In genomic region chr15:41284425-41285177, GRCh38 we compare ENCODE assay signal across 8 cellular contexts. TPM values are rescaled to one million over a fixed set of nuclear protein-coding genes. Genes with fewer than 3 reads are reported as not detected.
DNase-seq lines count a peak whose midpoint lies in the region; ATAC-seq, FAIRE-seq and TF ChIP-seq lines count a peak whose summit lies in the region.

No MANE protein-coding gene starts in this region.

- ATAC-seq in GM21576 (IDR thresholded peaks at IDR 0.05; ENCODE audit: unreplicated experiment), result no peak

- intact Hi-C loops in endothelial cell of umbilical vein (cut with micrococcal nuclease), result loop anchor here (2.0 kb wide), 1 partner anchor 48 kb away; the partner anchor contains the start of genes NUSAP1 and OIP5

- peak overlapping the region; percentile 84 for H3K27ac ChIP-seq in 22Rv1
- peak overlapping the region; percentile 82 for H3K27ac ChIP-seq in SK-N-MC
- H3K27ac ChIP-seq in endothelial cell of umbilical vein (ENCODE audit: insufficient read depth, low read depth, low read length), result peak overlapping the region; percentile 44
- peak overlapping the region; percentile 98 for H3K27ac ChIP-seq in muscle layer of colon (ENCODE audit: low read depth, low read length)

- H3K9ac ChIP-seq in SK-N-MC (ENCODE audit: insufficient read length) (peak overlapping the region; percentile 99), endothelial cell of umbilical vein (replicated peaks; ENCODE audit: extremely low read depth, insufficient read depth, low read length) (peak overlapping the region; percentile 88), muscle layer of colon (ENCODE audit: low read length) (peak overlapping the region; percentile 89)

- peak; percentile 83 for FAIRE-seq in endothelial cell of umbilical vein (lab: Jason Lieb, UNC)

- TF ChIP-seq CTCF in 22Rv1 (IDR thresholded peaks at IDR 0.05), result no peak
- TF ChIP-seq CTCF in GM12864 (IDR thresholded peaks at IDR 0.05; ENCODE audit: low read depth, low read length, missing control alignments), result no peak
- no peak for TF ChIP-seq CTCF in endothelial cell of umbilical vein (IDR thresholded peaks at IDR 0.05; ENCODE audit: extremely low read depth in 1 of 2, insufficient read depth in 1 of 2, low read depth in 1 of 2, low read length in 2 of 2)

- BruUV-seq in endothelial cell of umbilical vein (replicated peaks; lab: Mats Ljungman, UMichigan), result TSS peak; percentile 26

- H3K36me3 ChIP-seq in SK-N-MC (ENCODE audit: insufficient read depth, low read length) (peaks cover 50% of the 10 kb centered on the region), endothelial cell of umbilical vein (ENCODE audit: control insufficient read depth in 2 of 2, extremely low read depth in 1 of 2, insufficient read depth in 2 of 2, low read length in 2 of 2) (peaks cover 11 to 21% of the 10 kb centered on the region in 2 experiments), muscle layer of colon (ENCODE audit: insufficient read depth, low read length) (peaks cover 40% of the 10 kb centered on the region)

- CTCF ChIA-PET in endothelial cell of umbilical vein (lab: Charles Lee), result interaction anchor here (0.6 to 1.0 kb wide), 2 partner anchors 10 to 367 kb away, joined by 3 read pairs; no protein-coding TSS in a partner anchor

- H3K4me1 ChIP-seq in endothelial cell of umbilical vein (ENCODE audit: control insufficient read depth, extremely low read depth, insufficient read depth, low read length), result peaks cover 6% of the 10 kb centered on the region
- H3K4me1 ChIP-seq in muscle layer of colon (ENCODE audit: insufficient read depth, low read length), result peaks cover 17% of the 10 kb centered on the region

- H3K79me2 ChIP-seq in endothelial cell of umbilical vein (ENCODE audit: control insufficient read depth, insufficient read depth, low read length), result peaks cover 49% of the 10 kb centered on the region

- peak overlapping the region; percentile 94 for H2AFZ ChIP-seq in endothelial cell of umbilical vein (ENCODE audit: low read depth, low read length)

- H3K9me3 ChIP-seq in SK-N-MC (ENCODE audit: low read depth, low read length) (no peaks in the 10 kb centered on the region), endothelial cell of umbilical vein (replicated peaks; ENCODE audit: control insufficient read depth, insufficient read depth, low read length) (no peaks in the 10 kb centered on the region), muscle layer of colon (ENCODE audit: low read length) (no peaks in the 10 kb centered on the region)

- H3K4me3 ChIP-seq in GM12864 (ENCODE audit: low read depth, low read length) (peak overlapping the region; percentile 100), SK-N-MC (peak overlapping the region; percentile 99), endothelial cell of umbilical vein (replicated peaks in 1 of 3; ENCODE audit: insufficient read depth in 1 of 3, low read depth in 1 of 3, low read length in 3 of 3) (peak overlapping the region; percentile 83 to 96 (median 95)), muscle layer of colon (ENCODE audit: low read depth in 1 of 2, low read length in 2 of 2) (peak overlapping the region; percentile 95 to 96)

- H4K20me1 ChIP-seq in endothelial cell of umbilical vein (replicated peaks; ENCODE audit: control insufficient read depth, extremely low read depth, insufficient read depth, low read length), result no peaks in the 10 kb centered on the region

- DNase-seq in GM12864 (ENCODE audit: low read depth) (no peak), SK-N-MC (ENCODE audit: low read depth, low spot score) (no peak), endothelial cell of umbilical vein (ENCODE audit: low read depth, low spot score) (peak; percentile 54)
- DNase-seq in activated effector memory CD4-positive, alpha-beta T cell treated with anti-CD3 and anti-CD28 coated beads, Interleukin-2, amount 50 U/mL, for 16 hours, result no peak
- DNase-seq in activated CD4-positive, alpha-beta T cell treated with anti-CD3 and anti-CD28 coated beads, Interleukin-2, amount 50 U/mL, for 1 hour, result no peak

- dilution Hi-C loops in endothelial cell of umbilical vein (cut with MboI; ENCODE audit: extremely low pct_ligation_motif_present, low sequenced_read_pairs), result no loop called here

- no peak for TF ChIP-seq POLR2A in endothelial cell of umbilical vein (IDR thresholded peaks at IDR 0.05; ENCODE audit: low read depth, low read length)

- no peaks in the 10 kb centered on the region for H3K9me1 ChIP-seq in endothelial cell of umbilical vein (replicated peaks; ENCODE audit: control insufficient read depth, extremely low read depth, insufficient read depth, low read length)

- no peaks in the 10 kb centered on the region for H3K27me3 ChIP-seq in endothelial cell of umbilical vein (ENCODE audit: control insufficient read depth in 2 of 2, insufficient read depth in 2 of 2, low read length in 2 of 2)
- H3K27me3 ChIP-seq in muscle layer of colon (ENCODE audit: control insufficient read depth in 1 of 2, insufficient read depth in 2 of 2, low read length in 2 of 2), result no peaks in the 10 kb centered on the region

- peak overlapping the region; percentile 77 for H3K4me2 ChIP-seq in endothelial cell of umbilical vein (ENCODE audit: insufficient read depth, low read length)

- POLR2A ChIA-PET in endothelial cell of umbilical vein (lab: Charles Lee), result no interaction called here

TF ChIP-seq in endothelial cell of umbilical vein, 7 proteins besides CTCF, POLR2A, EP300 and RAD21:
- TF ChIP-seq POLR2AphosphoS5 (IDR thresholded peaks at IDR 0.05; ENCODE audit: insufficient read depth, low read depth, low read length), result no peak
- TF ChIP-seq MAX (IDR thresholded peaks at IDR 0.05; ENCODE audit: insufficient read depth, insufficient read length), result no peak
- no peak for TF ChIP-seq JUN (IDR thresholded peaks at IDR 0.05; ENCODE audit: borderline replicate concordance, insufficient read depth, insufficient read length, low read depth)
- TF ChIP-seq FOS (IDR thresholded peaks at IDR 0.05; ENCODE audit: borderline replicate concordance, insufficient read depth, low read length), result no peak
- TF ChIP-seq MYC (IDR thresholded peaks at IDR 0.05; ENCODE audit: low read depth, low read length), result no peak
- peak; percentile 52 for TF ChIP-seq GATA2 (IDR thresholded peaks at IDR 0.05; ENCODE audit: insufficient read depth, insufficient read length, low read depth, low read length)
- TF ChIP-seq EZH2 (IDR thresholded peaks at IDR 0.05; ENCODE audit: borderline replicate concordance, low read depth, low read length, severe bottlenecking), result no peak

RNA-seq across cellular contexts. Expression of gene OIP5, which starts 47.8 kb away (rescaled TPM):
- total RNA-seq in endothelial cell of umbilical vein, result 9.2 and 11.4 TPM in 2 replicates
- polyA plus RNA-seq in endothelial cell of umbilical vein, result 11.8 and 11.9 TPM in 2 replicates
- 11.6 and 12.2 TPM in 2 replicates for polyA plus RNA-seq in endothelial cell of umbilical vein (2011; cell fraction: cytosol; rRNA removed)
- 4.4 and 6.8 TPM in 2 replicates for polyA plus RNA-seq in endothelial cell of umbilical vein (2011; cell fraction: nucleus; rRNA removed)
- 3.3 and 10.4 TPM in 2 replicates for polyA plus RNA-seq in endothelial cell of umbilical vein (2012)
- 4.2 and 5.0 TPM in 2 replicates for polyA minus RNA-seq in endothelial cell of umbilical vein
- 39.7 TPM for polyA minus RNA-seq in endothelial cell of umbilical vein (2011; cell fraction: cytosol; rRNA and poly(A)+ RNA removed)
- 1.3 and 1.9 TPM in 2 replicates for polyA minus RNA-seq in endothelial cell of umbilical vein (2011; cell fraction: nucleus; rRNA and poly(A)+ RNA removed)

RNA-seq across cellular contexts. Expression of gene NUSAP1, which starts 48.1 kb away (rescaled TPM):
- 101 and 109 TPM in 2 replicates for total RNA-seq in endothelial cell of umbilical vein
- polyA plus RNA-seq in endothelial cell of umbilical vein, result 42.5 and 43.0 TPM in 2 replicates
- polyA plus RNA-seq in endothelial cell of umbilical vein (2011; cell fraction: cytosol; rRNA removed), result 87.9 and 93.7 TPM in 2 replicates
- 166 and 206 TPM in 2 replicates for polyA plus RNA-seq in endothelial cell of umbilical vein (2011; cell fraction: nucleus; rRNA removed)
- polyA plus RNA-seq in endothelial cell of umbilical vein (2012), result 38.7 and 85.5 TPM in 2 replicates
- 50.9 and 94.3 TPM in 2 replicates for polyA minus RNA-seq in endothelial cell of umbilical vein
- 98.6 TPM for polyA minus RNA-seq in endothelial cell of umbilical vein (2011; cell fraction: cytosol; rRNA and poly(A)+ RNA removed)
- 44.8 and 75.6 TPM in 2 replicates for polyA minus RNA-seq in endothelial cell of umbilical vein (2011; cell fraction: nucleus; rRNA and poly(A)+ RNA removed)

RNA-seq across cellular contexts. Expression of gene CHP1, which starts 53.5 kb away (rescaled TPM):
- 84.4 and 96.2 TPM in 2 replicates for total RNA-seq in endothelial cell of umbilical vein
- 42.4 and 49.1 TPM in 2 replicates for polyA plus RNA-seq in endothelial cell of umbilical vein
- polyA plus RNA-seq in endothelial cell of umbilical vein (2011; cell fraction: cytosol; rRNA removed), result 64.4 and 66.5 TPM in 2 replicates
- 19.9 and 23.1 TPM in 2 replicates for polyA plus RNA-seq in endothelial cell of umbilical vein (2011; cell fraction: nucleus; rRNA removed)
- 70.6 and 74.9 TPM in 2 replicates for polyA plus RNA-seq in endothelial cell of umbilical vein (2012)
- 94.9 and 103 TPM in 2 replicates for polyA minus RNA-seq in endothelial cell of umbilical vein
- polyA minus RNA-seq in endothelial cell of umbilical vein (2011; cell fraction: cytosol; rRNA and poly(A)+ RNA removed), result 113 TPM
- polyA minus RNA-seq in endothelial cell of umbilical vein (2011; cell fraction: nucleus; rRNA and poly(A)+ RNA removed), result 13.5 and 17.8 TPM in 2 replicates

RNA-seq across cellular contexts. Expression of gene EXD1, which starts 54.0 kb away (rescaled TPM):
- not detected in 2 replicates for total RNA-seq in endothelial cell of umbilical vein
- not detected in 2 replicates for polyA plus RNA-seq in endothelial cell of umbilical vein
- not detected in 2 replicates for polyA plus RNA-seq in endothelial cell of umbilical vein (2011; cell fraction: cytosol; rRNA removed)
- not detected in 2 replicates for polyA plus RNA-seq in endothelial cell of umbilical vein (2011; cell fraction: nucleus; rRNA removed)
- polyA plus RNA-seq in endothelial cell of umbilical vein (2012), result not detected in 2 replicates
- polyA minus RNA-seq in endothelial cell of umbilical vein, result not detected in 2 replicates
- not detected for polyA minus RNA-seq in endothelial cell of umbilical vein (2011; cell fraction: cytosol; rRNA and poly(A)+ RNA removed)
- polyA minus RNA-seq in endothelial cell of umbilical vein (2011; cell fraction: nucleus; rRNA and poly(A)+ RNA removed), result not detected in 2 replicates

Comparison
In these comparisons a context has a peak if more than half of its experiments do, and no peak if none do; other contexts are left out.
1. H3K27ac ChIP-seq: peak in every context shown above with its lines; median percentile 98 in muscle layer of colon; 84 in 22Rv1; 82 in SK-N-MC; 44 in endothelial cell of umbilical vein.